20 cellular contexts compared by ENCODE assay signal in genomic region chr1:62426238-62426637, GRCh38.
"Had no signal": no experiment of that assay in that cellular context is flagged by ENCODE, and none has a peak within 500 bp of the region (broad histone marks: within the 10 kb centered on the region; RNA-seq: fewer than 3 reads in every experiment).

No MANE protein-coding gene starts in this region.

- DNase-seq: activated CD4-positive, alpha-beta T cell treated with anti-CD3 and anti-CD28 coated beads for 4 hours; activated CD8-positive, alpha-beta T cell treated with anti-CD3 and anti-CD28 coated beads for 36 hours; activated effector memory CD4-positive, alpha-beta T cell treated with Interleukin-2 at 50 U/mL for 16 hours; activated T-cell treated with anti-CD3 and anti-CD28 coated beads, Interleukin-2, amount 50 U/mL, for 4 hours; amniotic stem cell; body of pancreas; cortex of kidney; effector memory CD4-positive, alpha-beta T cell; heart left ventricle; left colon; sigmoid colon; spleen; stimulated activated naive CD8-positive, alpha-beta T cell treated with anti-CD3 and anti-CD28 coated beads, Interleukin-15, amount 100 ng/mL, for 72 hours; T-helper 2 cell; testis; upper lobe of right lung had no signal

- H3K27ac Mint-ChIP-seq: activated CD8-positive, alpha-beta T cell treated with anti-CD3 and anti-CD28 coated beads for 36 hours; activated naive CD4-positive, alpha-beta T cell treated with anti-CD3 and anti-CD28 coated beads, Interleukin-2, amount 50 U/mL, for 72 hours; WTC11 had no signal

- H3K27me3 ChIP-seq: body of pancreas, heart left ventricle, sigmoid colon, spleen, testis, upper lobe of right lung had no signal

- H3K27me3 Mint-ChIP-seq: activated CD8-positive, alpha-beta T cell treated with anti-CD3 and anti-CD28 coated beads for 36 hours; stimulated activated naive CD8-positive, alpha-beta T cell treated with anti-CD3 and anti-CD28 coated beads, Interleukin-15, amount 100 ng/mL, for 72 hours had no signal

- H3K9me3 Mint-ChIP-seq: activated CD8-positive, alpha-beta T cell treated with anti-CD3 and anti-CD28 coated beads for 36 hours; activated naive CD4-positive, alpha-beta T cell treated with anti-CD3 and anti-CD28 coated beads, Interleukin-2, amount 50 U/mL, for 72 hours; activated T-cell treated with anti-CD3 and anti-CD28 coated beads, Interleukin-2, amount 50 U/mL, for 4 hours; neural crest cell; stimulated activated naive CD8-positive, alpha-beta T cell treated with anti-CD3 and anti-CD28 coated beads, Interleukin-15, amount 100 ng/mL, for 72 hours had no signal

- ATAC-seq: activated CD8-positive, alpha-beta T cell treated with anti-CD3 and anti-CD28 coated beads for 36 hours; activated naive CD4-positive, alpha-beta T cell treated with anti-CD3 and anti-CD28 coated beads, Interleukin-2, amount 50 U/mL, for 72 hours; activated T-cell treated with anti-CD3 and anti-CD28 coated beads, Interleukin-2, amount 50 U/mL, for 4 hours; body of pancreas; heart left ventricle; left colon; stimulated activated naive CD8-positive, alpha-beta T cell treated with anti-CD3 and anti-CD28 coated beads, Interleukin-15, amount 100 ng/mL, for 72 hours; upper lobe of right lung; WTC11 had no signal

- H3K36me3 ChIP-seq: heart left ventricle, sigmoid colon, spleen, upper lobe of right lung had no signal

- H3K4me1 ChIP-seq: body of pancreas, sigmoid colon, spleen, testis, upper lobe of right lung had no signal

- H3K4me1 Mint-ChIP-seq: stimulated activated naive CD8-positive, alpha-beta T cell treated with anti-CD3 and anti-CD28 coated beads, Interleukin-15, amount 100 ng/mL, for 72 hours had no signal

- H3K9me3 ChIP-seq: body of pancreas, heart left ventricle, sigmoid colon, spleen, testis, upper lobe of right lung had no signal

- H3K4me3 ChIP-seq: body of pancreas, heart left ventricle, lung, sigmoid colon, spleen, testis, upper lobe of right lung had no signal

- H3K27ac ChIP-seq: body of pancreas, sigmoid colon, spleen, testis, upper lobe of right lung had no signal

- H3K36me3 Mint-ChIP-seq: activated naive CD4-positive, alpha-beta T cell treated with anti-CD3 and anti-CD28 coated beads, Interleukin-2, amount 50 U/mL, for 72 hours; WTC11 had no signal

- H3K4me3 Mint-ChIP-seq: activated CD8-positive, alpha-beta T cell treated with anti-CD3 and anti-CD28 coated beads for 36 hours; activated T-cell treated with anti-CD3 and anti-CD28 coated beads, Interleukin-2, amount 50 U/mL, for 4 hours; neural crest cell; stimulated activated naive CD8-positive, alpha-beta T cell treated with anti-CD3 and anti-CD28 coated beads, Interleukin-15, amount 100 ng/mL, for 72 hours; WTC11 had no signal
